In the genomic region with DNA sequence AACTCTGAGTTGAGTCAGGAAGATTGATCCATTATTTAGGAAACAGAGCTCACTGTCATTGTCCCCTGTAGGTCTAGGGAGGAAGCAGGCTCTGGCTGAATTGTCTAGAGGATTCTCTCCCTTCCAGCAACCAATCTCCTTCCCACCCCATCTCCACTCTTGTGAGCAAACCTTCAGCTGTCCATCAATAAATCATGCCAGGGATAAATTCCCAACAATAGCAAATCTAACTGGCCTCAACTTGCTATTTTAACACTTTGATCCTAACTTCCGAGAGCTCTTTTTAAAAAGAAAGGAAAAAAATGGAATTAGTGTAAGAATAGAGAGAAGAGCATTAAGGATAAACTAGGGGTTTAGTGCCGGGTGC, we compare ENCODE assay signal across 1 cellular context.
TF ChIP-seq lines count a peak whose summit lies in the region.

No MANE protein-coding gene starts in this region.

TF ChIP-seq in SK-N-SH, 30 proteins besides CTCF, POLR2A, EP300 and RAD21 (continued from another document):
- TF ChIP-seq REST (IDR thresholded peaks at IDR 0.05; ENCODE audit: low read depth, low read length): no peak
- TF ChIP-seq FOSL2 (IDR thresholded peaks at IDR 0.05; ENCODE audit: borderline replicate concordance, low read depth): no peak
- TF ChIP-seq, protein P1, sequence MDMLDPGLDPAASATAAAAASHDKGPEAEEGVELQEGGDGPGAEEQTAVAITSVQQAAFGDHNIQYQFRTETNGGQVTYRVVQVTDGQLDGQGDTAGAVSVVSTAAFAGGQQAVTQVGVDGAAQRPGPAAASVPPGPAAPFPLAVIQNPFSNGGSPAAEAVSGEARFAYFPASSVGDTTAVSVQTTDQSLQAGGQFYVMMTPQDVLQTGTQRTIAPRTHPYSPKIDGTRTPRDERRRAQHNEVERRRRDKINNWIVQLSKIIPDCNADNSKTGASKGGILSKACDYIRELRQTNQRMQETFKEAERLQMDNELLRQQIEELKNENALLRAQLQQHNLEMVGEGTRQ (IDR thresholded peaks at IDR 0.05; ENCODE audit: borderline replicate concordance, low read depth, low read length): no peak
- no peak for TF ChIP-seq JUND (IDR thresholded peaks at IDR 0.05)
- no peak for TF ChIP-seq ELF1 (IDR thresholded peaks at IDR 0.05)
- TF ChIP-seq IRF3 (IDR thresholded peaks at IDR 0.05; ENCODE audit: low read depth, low read length): no peak
- TF ChIP-seq SMC3 (IDR thresholded peaks at IDR 0.05; ENCODE audit: low read depth, low read length): no peak
- no peak for TF ChIP-seq FOXM1 (IDR thresholded peaks at IDR 0.05; ENCODE audit: low read depth)
- no peak for TF ChIP-seq MXI1 (IDR thresholded peaks at IDR 0.05; ENCODE audit: low read depth, low read length)
- no peak for TF ChIP-seq EZH2phosphoT487 (IDR thresholded peaks at IDR 0.05; ENCODE audit: borderline replicate concordance, low read depth)
- no peak for TF ChIP-seq NRF1 (IDR thresholded peaks at IDR 0.05; ENCODE audit: low read depth, low read length)
- no peak for TF ChIP-seq RCOR1 (IDR thresholded peaks at IDR 0.05; ENCODE audit: low read length)
- TF ChIP-seq TAF1 (IDR thresholded peaks at IDR 0.05; ENCODE audit: borderline replicate concordance, low read depth, low read length): no peak
- TF ChIP-seq TEAD4 (IDR thresholded peaks at IDR 0.05; ENCODE audit: borderline replicate concordance, insufficient read depth): no peak
- TF ChIP-seq POLR2AphosphoS5 (IDR thresholded peaks at IDR 0.05; ENCODE audit: low read depth, low read length): no peak
- TF ChIP-seq FOXJ3 (CRISPR knock-in tag; IDR thresholded peaks at IDR 0.05): no peak
- no peak for TF ChIP-seq CHD2 (IDR thresholded peaks at IDR 0.05; ENCODE audit: low read length, partially characterized antibody)
TF ChIP-seq in SK-N-SH: peak in this region for 0.
